ENCODE assay signal across 24 cellular contexts in genomic region chr18:23267447-23267776, GRCh38.
DNase-seq lines count a peak whose midpoint lies in the region; ATAC-seq, FAIRE-seq and TF ChIP-seq lines count a peak whose summit lies in the region.
"Had no signal": no experiment of that assay in that cellular context is flagged by ENCODE, and none has a peak within 500 bp of the region (broad histone marks: within the 10 kb centered on the region; RNA-seq: fewer than 3 reads in every experiment).

No MANE protein-coding gene starts in this region.

- H3K79me2 ChIP-seq in OCI-LY3 (ENCODE audit: low read length): no peaks in the 10 kb centered on the region

- peaks cover 26% of the 10 kb centered on the region for H3K36me3 Mint-ChIP-seq in stimulated activated naive CD8-positive, alpha-beta T cell treated with anti-CD3 and anti-CD28 coated beads, Interleukin-15, Interleukin-2, amounts not matched to agents 100 ng/mL and 50 ng/mL, for 24 hours (ENCODE audit: low read depth)

- H3K4me3 Mint-ChIP-seq in stimulated activated naive CD8-positive, alpha-beta T cell treated with anti-CD3 and anti-CD28 coated beads, Interleukin-15, Interleukin-2, amounts not matched to agents 100 ng/mL and 50 ng/mL, for 24 hours: no peak overlapping the region
- H3K4me3 Mint-ChIP-seq: activated naive CD8-positive, alpha-beta T cell; activated T-helper 1 cell treated with anti-CD3 and anti-CD28 coated beads, Interleukin-12 subunit alpha, Interleukin-12 subunit beta, Interleukin-2, Interleukin-4 antibody, amounts not matched to agents 30 ng/mL and 10 ng/mL and 1 ng/mL, durations not matched to agents 14 hours and 24 hours and 36 hours had no signal

- H3K9me3 ChIP-seq in OCI-LY3 (ENCODE audit: insufficient read depth, low read length): peaks cover 27% of the 10 kb centered on the region
- H3K9me3 ChIP-seq: SK-N-SH, vagina had no signal

- H3K27me3 ChIP-seq in OCI-LY3 (ENCODE audit: low read depth, low read length): no peaks in the 10 kb centered on the region
- H3K27me3 ChIP-seq: body of pancreas, sigmoid colon, vagina had no signal

- H3K9ac ChIP-seq in OCI-LY3 (ENCODE audit: low read length): peak overlapping the region; percentile 52; the same call in 1 of the 2 replicates
- H3K9ac ChIP-seq: SK-N-SH had no signal

- peaks cover 26% of the 10 kb centered on the region for H3K36me3 ChIP-seq in OCI-LY3 (replicated peaks; ENCODE audit: low read depth, low read length)
- H3K36me3 ChIP-seq: sigmoid colon, vagina had no signal

- H3K27ac Mint-ChIP-seq in stimulated activated naive CD8-positive, alpha-beta T cell treated with anti-CD3 and anti-CD28 coated beads, Interleukin-15, Interleukin-2, amounts not matched to agents 100 ng/mL and 50 ng/mL, for 24 hours: peak overlapping the region; percentile 71
- H3K27ac Mint-ChIP-seq: activated naive CD8-positive, alpha-beta T cell; activated T-helper 1 cell treated with anti-CD3 and anti-CD28 coated beads, Interleukin-12 subunit alpha, Interleukin-12 subunit beta, Interleukin-2, Interleukin-4 antibody, amounts not matched to agents 30 ng/mL and 10 ng/mL and 1 ng/mL, durations not matched to agents 14 hours and 24 hours and 36 hours; progenitor cell of endocrine pancreas had no signal

- peak overlapping the region; percentile 60 for H2AFZ ChIP-seq in OCI-LY3 (ENCODE audit: low read depth, low read length)

- ATAC-seq in esophagus mucosa (peak; percentile 23), GM19395 (IDR thresholded peaks at IDR 0.05; ENCODE audit: unreplicated experiment) (no peak)
- ATAC-seq: body of pancreas, HepG2, left ventricle myocardium superior had no signal

- peak overlapping the region; percentile 78 for H3K4me2 ChIP-seq in OCI-LY3 (ENCODE audit: low read length)
- H3K4me2 ChIP-seq: SK-N-SH had no signal

- peaks cover 57% of the 10 kb centered on the region for H3K4me1 ChIP-seq in OCI-LY3 (ENCODE audit: low read length)
- H3K4me1 ChIP-seq: body of pancreas, sigmoid colon, vagina had no signal

- TF ChIP-seq CTCF in OCI-LY3 (IDR thresholded peaks at IDR 0.05; ENCODE audit: low read depth, low read length): no peak

- H4K20me1 ChIP-seq in OCI-LY3 (ENCODE audit: insufficient read depth, low read length): no peaks in the 10 kb centered on the region

- peak overlapping the region; percentile 58 for H3K4me3 ChIP-seq in OCI-LY3 (ENCODE audit: low read length)
- H3K4me3 ChIP-seq: body of pancreas, sigmoid colon, vagina had no signal

- H3K9me3 Mint-ChIP-seq in stimulated activated naive CD8-positive, alpha-beta T cell treated with anti-CD3 and anti-CD28 coated beads, Interleukin-15, Interleukin-2, amounts not matched to agents 100 ng/mL and 50 ng/mL, for 24 hours: peaks cover 26% of the 10 kb centered on the region

- peaks cover 31% of the 10 kb centered on the region for H3K4me1 Mint-ChIP-seq in stimulated activated naive CD8-positive, alpha-beta T cell treated with anti-CD3 and anti-CD28 coated beads, Interleukin-15, Interleukin-2, amounts not matched to agents 100 ng/mL and 50 ng/mL, for 24 hours (ENCODE audit: low read depth)

- H3K27me3 Mint-ChIP-seq in stimulated activated naive CD8-positive, alpha-beta T cell treated with anti-CD3 and anti-CD28 coated beads, Interleukin-15, Interleukin-2, amounts not matched to agents 100 ng/mL and 50 ng/mL, for 24 hours: no peaks in the 10 kb centered on the region
- H3K27me3 Mint-ChIP-seq: activated naive CD8-positive, alpha-beta T cell had no signal

- DNase-seq in GM19239 (ENCODE audit: insufficient read length, low spot score) (no peak), NCI-H82 treated with DMSO at 0.1 percent for 48 hours (lab: John Stamatoyannopoulos, UW; ENCODE audit: unreplicated experiment) (no peak)
- DNase-seq in effector CD4-positive, alpha-beta T cell: no peak
- DNase-seq: body of pancreas; effector CD8-positive, alpha-beta T cell; foreskin melanocyte; GOT3; hippocampal formation; left ventricle myocardium superior; NCI-H524; RPMI8226; sigmoid colon; SK-N-SH; T-helper 9 cell had no signal

- H3K27ac ChIP-seq in OCI-LY3 (ENCODE audit: low read length): peak overlapping the region; percentile 61
- H3K27ac ChIP-seq: body of pancreas, HL-60, sigmoid colon, vagina had no signal

- FAIRE-seq in GM19239 (lab: Jason Lieb, UNC): peak; percentile 31
- FAIRE-seq: HepG2 had no signal
